In the genomic region with DNA sequence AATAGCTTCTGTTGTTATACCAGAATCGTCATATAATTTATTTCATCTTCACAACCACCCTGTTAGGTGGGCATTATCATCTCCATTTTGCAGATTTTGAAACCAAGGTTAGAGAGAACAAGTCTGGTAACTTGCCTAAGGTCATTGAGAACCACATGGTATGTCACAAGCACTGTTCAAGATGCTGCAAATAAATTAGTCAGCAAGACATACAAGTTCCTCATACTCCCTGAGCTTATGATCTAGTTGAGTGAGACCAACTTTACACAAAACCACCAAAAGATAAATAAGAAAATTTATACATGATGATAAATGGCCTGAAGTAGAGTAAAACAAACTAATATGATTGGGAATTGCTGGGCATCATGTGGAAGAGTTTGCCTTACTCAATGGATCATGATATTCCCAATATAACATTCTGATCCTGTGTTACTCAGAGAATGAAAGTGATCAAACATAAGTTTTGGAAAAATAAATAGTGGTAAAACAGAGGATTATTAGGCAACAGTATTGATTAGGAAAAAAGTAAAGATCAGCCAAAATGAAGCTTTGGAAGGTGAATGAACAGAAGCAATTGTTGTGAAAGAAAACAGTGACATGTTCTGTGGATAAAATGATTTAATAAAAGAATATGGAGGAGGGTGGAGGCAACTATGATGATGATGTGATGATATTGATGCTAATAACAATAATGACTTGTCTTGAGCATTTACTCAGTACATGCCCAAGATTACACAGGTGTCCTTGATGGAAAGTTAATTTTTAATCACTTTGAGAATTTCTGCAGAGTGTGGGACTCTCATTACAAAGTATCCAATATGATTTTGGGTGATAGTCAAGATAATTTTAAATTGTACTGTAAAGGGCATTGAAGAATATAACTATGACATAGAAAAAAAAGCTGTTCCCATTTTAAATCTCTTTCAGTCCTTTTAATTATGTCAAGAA, we compare ENCODE assay signal across 27 cellular contexts. TPM values are rescaled to one million over a fixed set of nuclear protein-coding genes. Genes with fewer than 3 reads are reported as not detected.
"Had no signal": no experiment of that assay in that cellular context is flagged by ENCODE, and none has a peak within 500 bp of the region (broad histone marks: within the 10 kb centered on the region; RNA-seq: fewer than 3 reads in every experiment).

No MANE protein-coding gene starts in this region.

- ATAC-seq: T-cell had no signal

- H3K4me3 ChIP-seq: PC-9, SK-N-MC had no signal

- H3K4me2 ChIP-seq: PC-9 had no signal

- H3K27ac ChIP-seq: PC-9, SK-N-MC had no signal

- DNase-seq: activated B cell treated with CpG ODN at 0.5 μM for 24 hours; activated CD4-positive, alpha-beta memory T cell treated with anti-CD3 and anti-CD28 coated beads for 36 hours; activated CD4-positive, alpha-beta T cell treated with anti-CD3 and anti-CD28 coated beads for 1 hour; activated CD4-positive, alpha-beta T cell treated with anti-CD3 and anti-CD28 coated beads, Interleukin-2, amount 10 ng/mL, durations not matched to agents 24 days and 14 days; activated CD8-positive, alpha-beta memory T cell treated with anti-CD3 and anti-CD28 coated beads for 24 hours; activated gamma-delta T cell treated with Interleukin-2 at 50 U/mL for 16 hours; activated naive CD4-positive, alpha-beta T cell treated with anti-CD3 and anti-CD28 coated beads, Interleukin-2, amount 10 ng/mL, durations not matched to agents 7 days and 5 days; activated naive CD8-positive, alpha-beta T cell treated with anti-CD3 and anti-CD28 coated beads for 36 hours; activated T-cell treated with anti-CD3 and anti-CD28 coated beads, Interleukin-2, amount 50 U/mL, for 48 hours; caudate nucleus; Kasumi-1; NCI-H1105 treated with DMSO at 0.1 percent for 48 hours; NCI-H1436 treated with DMSO at 0.1 percent for 48 hours; NCI-H187; NCI-H2081; NCI-H510A treated with DMSO at 0.1 percent for 48 hours; NCI-H69; NK-92 treated with Interleukin-12 subunit alpha and Interleukin-12 subunit beta, amount 100 ng/mL, for 24 hours; PC-9; T-cell; T-helper 2 cell; T1000 had no signal

- FAIRE-seq: TTC549 had no signal

- H2AFZ ChIP-seq: PC-9 had no signal

RNA-seq across cellular contexts. Expression of a gene that starts 34.1 kb away (rescaled TPM):
- total RNA-seq: activated B cell treated with CpG ODN at 0.5 μM for 24 hours; activated CD4-positive, alpha-beta memory T cell treated with anti-CD3 and anti-CD28 coated beads for 36 hours; activated CD4-positive, alpha-beta T cell treated with anti-CD3 and anti-CD28 coated beads, Interleukin-2, amount 10 ng/mL, durations not matched to agents 24 days and 14 days; activated naive CD8-positive, alpha-beta T cell treated with anti-CD3 and anti-CD28 coated beads for 36 hours; activated T-helper 2 cell treated with anti-CD3 and anti-CD28 coated beads, Interferon-gamma antibody, Interleukin-2, Interleukin-4, amounts not matched to agents 10 μg/mL and 5 μg/mL and 100 μg/mL, durations not matched to agents 14 hours and 24 hours and 36 hours; chondrocyte; T-cell had no signal
- polyA plus RNA-seq: adipose tissue had no signal
